In the genomic region with DNA sequence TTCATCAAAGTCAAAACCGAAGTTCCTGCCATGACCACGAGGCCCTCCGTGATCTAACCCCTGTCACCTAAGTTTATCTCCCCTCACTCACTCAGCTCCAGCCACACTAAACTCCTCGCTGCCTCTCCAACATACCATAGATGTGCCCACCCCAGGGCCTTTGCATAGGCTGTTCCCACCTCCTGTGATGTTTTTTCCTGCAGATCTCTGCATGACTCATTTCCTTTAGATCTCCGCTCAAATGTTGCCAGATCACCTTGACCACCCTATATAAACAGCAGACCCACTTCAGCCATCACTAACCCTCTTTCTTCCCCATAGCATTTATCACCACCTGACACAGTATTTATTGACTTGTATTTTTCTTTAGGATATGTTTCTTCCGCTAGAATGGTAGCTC, we compare ENCODE assay signal across 21 cellular contexts. TPM values are rescaled to one million over a fixed set of nuclear protein-coding genes. Genes with fewer than 3 reads are reported as not detected.
A peak's percentile ranks its signal among the peaks of the same experiment; 100 is the strongest.
DNase-seq lines count a peak whose midpoint lies in the region; ATAC-seq and TF ChIP-seq lines count a peak whose summit lies in the region.
"Had no signal": no experiment of that assay in that cellular context is flagged by ENCODE, and none has a peak within 500 bp of the region (broad histone marks: within the 10 kb centered on the region; RNA-seq: fewer than 3 reads in every experiment).

No MANE protein-coding gene starts in this region.

- no peaks in the 10 kb centered on the region for H3K9me2 ChIP-seq in PC-9 (ENCODE audit: insufficient read depth)

- H3K36me3 ChIP-seq in ACC112 (ENCODE audit: insufficient read depth, low read length) (peaks cover 8% of the 10 kb centered on the region; the same call in 1 of the 2 replicates), PC-9 (ENCODE audit: low read depth) (peaks cover 20% of the 10 kb centered on the region), esophagus muscularis mucosa (no peaks in the 10 kb centered on the region)
- H3K36me3 ChIP-seq: upper lobe of right lung had no signal

- POLR2A ChIA-PET in PC-9 (lab: Charles Lee; ENCODE audit: unreplicated experiment): no interaction called here

- H3K27ac Mint-ChIP-seq in osteocyte (ENCODE audit: unreplicated experiment): peak overlapping the region; percentile 97
- H3K27ac Mint-ChIP-seq: activated T-helper 1 cell treated with anti-CD3 and anti-CD28 coated beads, Interleukin-12 subunit alpha, Interleukin-12 subunit beta, Interleukin-2, Interleukin-4 antibody, amounts not matched to agents 30 ng/mL and 10 ng/mL and 1 ng/mL, durations not matched to agents 14 hours and 24 hours and 36 hours; memory B cell; stimulated activated naive CD8-positive, alpha-beta T cell treated with anti-CD3 and anti-CD28 coated beads, Interleukin-15, Interleukin-2, amounts not matched to agents 100 ng/mL and 50 ng/mL, for 24 hours had no signal

- H3K9me3 ChIP-seq in PC-9 (ENCODE audit: insufficient read depth, low read depth) (no peaks in the 10 kb centered on the region), esophagus muscularis mucosa (no peaks in the 10 kb centered on the region)
- H3K9me3 ChIP-seq: BLaER1 treated with 17β-estradiol and CSF1 and Interleukin-3, amounts not matched to agents 10 nM and 100 nM; upper lobe of right lung had no signal

- BruUV-seq in PC-9 (replicated peaks; lab: Mats Ljungman, UMichigan): no TSS peak

- 93% methylated on average over 6 of the region's 6 CpGs for WGBS in esophagus muscularis mucosa

- H4K20me1 ChIP-seq in PC-9 (ENCODE audit: insufficient read depth): no peaks in the 10 kb centered on the region

- intact Hi-C loops in PC-9 (cut with micrococcal nuclease; ENCODE audit: unreplicated experiment) (loop anchor here (2.0 kb wide), 1 partner anchor 58 kb away; the partner anchor contains the start of gene HRH1), esophagus muscularis mucosa (cut with DNase I) (no loop called here)

- DNase-seq in PC-9: no peak
- DNase-seq in choroid plexus epithelial cell (ENCODE audit: low read depth): peak; percentile 32
- no peak for DNase-seq in osteocyte (ENCODE audit: extremely low spot score, unreplicated experiment)
- DNase-seq in esophagus muscularis mucosa (ENCODE audit: extremely low spot score): no peak
- DNase-seq: activated CD4-positive, alpha-beta T cell treated with anti-CD3 and anti-CD28 coated beads for 4 hours; activated naive CD4-positive, alpha-beta T cell treated with anti-CD3 and anti-CD28 coated beads, Interleukin-2, amount 50 U/mL, for 16 hours; DND-41; KG1; NCI-H1694; NCI-H69; SHP77; stimulated activated CD4-positive, alpha-beta T cell treated with anti-CD3 and anti-CD28 coated beads, Interleukin-4, amount 100 ng/mL, for 24 hours; upper lobe of right lung had no signal

- H3K4me1 ChIP-seq in ACC112 (ENCODE audit: control insufficient read depth, insufficient read depth, low read length, unreplicated experiment): peaks cover 52% of the 10 kb centered on the region
- H3K4me1 ChIP-seq in PC-9 (replicated peaks; ENCODE audit: insufficient read depth): peaks cover 31% of the 10 kb centered on the region
- H3K4me1 ChIP-seq in esophagus muscularis mucosa: peaks cover 3 to 25% (median 17%) of the 10 kb centered on the region in 4 donors

- no peaks in the 10 kb centered on the region for H3K9me3 Mint-ChIP-seq in osteocyte (ENCODE audit: unreplicated experiment)
- H3K9me3 Mint-ChIP-seq: activated T-helper 1 cell treated with anti-CD3 and anti-CD28 coated beads, Interleukin-12 subunit alpha, Interleukin-12 subunit beta, Interleukin-2, Interleukin-4 antibody, amounts not matched to agents 30 ng/mL and 10 ng/mL and 1 ng/mL, durations not matched to agents 14 hours and 24 hours and 36 hours; memory B cell; stimulated activated naive CD8-positive, alpha-beta T cell treated with anti-CD3 and anti-CD28 coated beads, Interleukin-15, Interleukin-2, amounts not matched to agents 100 ng/mL and 50 ng/mL, for 24 hours had no signal

- H3K4me3 Mint-ChIP-seq in osteocyte (ENCODE audit: unreplicated experiment): no peak overlapping the region
- H3K4me3 Mint-ChIP-seq: activated T-helper 1 cell treated with anti-CD3 and anti-CD28 coated beads, Interleukin-12 subunit alpha, Interleukin-12 subunit beta, Interleukin-2, Interleukin-4 antibody, amounts not matched to agents 30 ng/mL and 10 ng/mL and 1 ng/mL, durations not matched to agents 14 hours and 24 hours and 36 hours; memory B cell; stimulated activated naive CD8-positive, alpha-beta T cell treated with anti-CD3 and anti-CD28 coated beads, Interleukin-15, Interleukin-2, amounts not matched to agents 100 ng/mL and 50 ng/mL, for 24 hours had no signal

- H2AFZ ChIP-seq in ACC112 (ENCODE audit: low read length, unreplicated experiment) (no peak overlapping the region), PC-9 (no peak overlapping the region)

- H3K4me1 Mint-ChIP-seq in osteocyte (ENCODE audit: unreplicated experiment): peaks cover 77% of the 10 kb centered on the region
- H3K4me1 Mint-ChIP-seq: memory B cell had no signal

- H3K4me2 ChIP-seq in PC-9: no peak overlapping the region
- H3K4me2 ChIP-seq: BLaER1 treated with 17β-estradiol and CSF1 and Interleukin-3, amounts not matched to agents 10 nM and 100 nM had no signal

- H3K27ac ChIP-seq in ACC112 (ENCODE audit: low read depth, low read length): peak overlapping the region; percentile 90
- peak overlapping the region; percentile 41 for H3K27ac ChIP-seq in PC-9
- H3K27ac ChIP-seq in esophagus muscularis mucosa (replicated peaks in 1 of 4): no peak overlapping the region
- H3K27ac ChIP-seq: BLaER1 treated with 17β-estradiol and CSF1 and Interleukin-3, amounts not matched to agents 10 nM and 100 nM; upper lobe of right lung had no signal

- TF ChIP-seq POLR2A in esophagus muscularis mucosa (IDR thresholded peaks at IDR 0.05; ENCODE audit: low read depth): no peak

- H3K27me3 ChIP-seq in ACC112 (ENCODE audit: insufficient read depth, low read length) (no peaks in the 10 kb centered on the region), PC-9 (ENCODE audit: insufficient read depth, low read depth) (no peaks in the 10 kb centered on the region), esophagus muscularis mucosa (no peaks in the 10 kb centered on the region)
- H3K27me3 ChIP-seq: BLaER1 treated with 17β-estradiol and CSF1 and Interleukin-3, amounts not matched to agents 10 nM and 100 nM; upper lobe of right lung had no signal

- H3F3A ChIP-seq in PC-9 (ENCODE audit: insufficient read depth, low read depth): peaks cover 24% of the 10 kb centered on the region; the same call in 1 of the 2 replicates

- H3K36me3 Mint-ChIP-seq in osteocyte (ENCODE audit: unreplicated experiment): peaks cover 1% of the 10 kb centered on the region
- H3K36me3 Mint-ChIP-seq: memory B cell had no signal

- TF ChIP-seq CTCF in PC-9 (conservative IDR thresholded peaks at IDR 0.05) (no peak), choroid plexus epithelial cell (conservative IDR thresholded peaks at IDR 0.05; ENCODE audit: low read depth, low read length) (no peak), osteocyte (IDR thresholded peaks at IDR 0.05) (no peak), esophagus muscularis mucosa (IDR thresholded peaks at IDR 0.05) (no peak)

- H3K27me3 Mint-ChIP-seq in osteocyte (ENCODE audit: unreplicated experiment): no peaks in the 10 kb centered on the region

- ATAC-seq in GM21360 (IDR thresholded peaks at IDR 0.05; ENCODE audit: unreplicated experiment) (no peak), HG03378 (IDR thresholded peaks at IDR 0.05; ENCODE audit: unreplicated experiment) (no peak), HG03045 (IDR thresholded peaks at IDR 0.05; ENCODE audit: unreplicated experiment) (no peak)
- ATAC-seq: upper lobe of right lung had no signal

- H3K4me3 ChIP-seq in ACC112 (ENCODE audit: low read depth, low read length) (peak overlapping the region; percentile 29; the same call in 1 of the 2 replicates), PC-9 (no peak overlapping the region), choroid plexus epithelial cell (ENCODE audit: low read depth, low read length) (no peak overlapping the region), esophagus muscularis mucosa (no peak overlapping the region)
- H3K4me3 ChIP-seq: BLaER1 treated with 17β-estradiol and CSF1 and Interleukin-3, amounts not matched to agents 10 nM and 100 nM; upper lobe of right lung had no signal

- CTCF ChIA-PET in PC-9 (lab: Charles Lee): no interaction called here

- no peak for TF ChIP-seq EP300 in esophagus muscularis mucosa (IDR thresholded peaks at IDR 0.05)

- peaks cover 66% of the 10 kb centered on the region for H3K79me2 ChIP-seq in ACC112 (ENCODE audit: control insufficient read depth, insufficient read depth, low read length, unreplicated experiment)
- peaks cover 16% of the 10 kb centered on the region for H3K79me2 ChIP-seq in PC-9 (ENCODE audit: low read depth)

RNA-seq across cellular contexts. Expression of gene HRH1, which starts 58.5 kb away (rescaled TPM):
- total RNA-seq in PC-9 (2021) (7.4 and 9.2 TPM in 2 replicates), osteocyte (28.6 and 30.3 TPM in 2 replicates), esophagus muscularis mucosa (10 to 100 TPM in 1 of 4 donors, 1 to 10 TPM in 3; 3.7 to 15.9 (median 5.9) TPM)

RNA-seq across cellular contexts. Expression of gene ATG7, which starts 59.4 kb away (rescaled TPM):
- total RNA-seq in PC-9 (2021) (53.1 and 56.1 TPM in 2 replicates), osteocyte (42.5 and 45.1 TPM in 2 replicates), esophagus muscularis mucosa (10 to 100 TPM; 20.6 to 50.4 (median 39.9) TPM)

Comparison
In these comparisons a context has a peak if more than half of its experiments do, and no peak if none do; other contexts are left out.
1. H3K27ac ChIP-seq: peak in ACC112 (single experiment) and PC-9 (single experiment); none in esophagus muscularis mucosa (0 of 4).